7 cellular contexts compared by ENCODE assay signal in genomic region chr12:47808049-47808448, GRCh38. TPM values are rescaled to one million over a fixed set of nuclear protein-coding genes. Genes with fewer than 3 reads are reported as not detected.
A peak's percentile ranks its signal among the peaks of the same experiment; 100 is the strongest.
DNase-seq lines count a peak whose midpoint lies in the region; ATAC-seq and TF ChIP-seq lines count a peak whose summit lies in the region.

No MANE protein-coding gene starts in this region.

- H3K27ac ChIP-seq in KMS-11 (peak overlapping the region; percentile 88), esophagus squamous epithelium (peak overlapping the region; percentile 57 to 99 (median 98)), skin epidermis (peak overlapping the region in 20 of 21 experiments; percentile 47 to 99 (median 90))

- H3K27me3 ChIP-seq in KMS-11 (ENCODE audit: insufficient read depth, low read depth) (no peaks in the 10 kb centered on the region), esophagus squamous epithelium (no peaks in the 10 kb centered on the region)

- peak overlapping the region; percentile 54; the same call in 1 of the 2 replicates for H3K9ac ChIP-seq in KMS-11

- no peak for TF ChIP-seq POLR2A in esophagus squamous epithelium (IDR thresholded peaks at IDR 0.05)

- peaks cover 92% of the 10 kb centered on the region for H3K4me1 ChIP-seq in KMS-11 (ENCODE audit: low read depth, poor library complexity, severe bottlenecking)
- H3K4me1 ChIP-seq in esophagus squamous epithelium, result peaks cover 85 to 100% (median 95%) of the 10 kb centered on the region in 3 donors

- peaks cover 97% of the 10 kb centered on the region for H3K79me2 ChIP-seq in KMS-11 (ENCODE audit: insufficient read depth, low read depth)

- H2AFZ ChIP-seq in KMS-11 (ENCODE audit: low read depth), result no peak overlapping the region

- DNase-seq in activated CD8-positive, alpha-beta memory T cell treated with anti-CD3 and anti-CD28 coated beads for 48 hours (ENCODE audit: low read depth in 2 of 3, low spot score in 2 of 3), result peak in 2 of 3 experiments; percentile 66 to 73
- DNase-seq in esophagus squamous epithelium (lab: John Stamatoyannopoulos, UW) (no peak), DMS79 treated with DMSO at 0.1 percent for 48 hours (lab: John Stamatoyannopoulos, UW) (no peak)

- H3K36me3 ChIP-seq in KMS-11 (ENCODE audit: insufficient read depth), result no peaks in the 10 kb centered on the region; the same call in 1 of the 2 replicates
- H3K36me3 ChIP-seq in esophagus squamous epithelium, result peaks cover 0 to 16% (median 0%) of the 10 kb centered on the region in 3 donors

- H3K9me3 ChIP-seq in esophagus squamous epithelium, result no peaks in the 10 kb centered on the region

- H3K4me2 ChIP-seq in KMS-11, result peak overlapping the region; percentile 95

- H3K4me3 ChIP-seq in KMS-11 (IDR thresholded peaks at IDR 0.05; ENCODE audit: insufficient read depth, low read depth, low read length) (peak overlapping the region; percentile 4), esophagus squamous epithelium (peak overlapping the region in 1 of 4 donors; percentile 40), skin epidermis (no peak overlapping the region)

- 61% methylated on average over 3 of the region's 9 CpGs; no CpG with 5 or more reads in 1 of the 2 donors for WGBS in esophagus squamous epithelium, 2 donors

- no peaks in the 10 kb centered on the region for H4K20me1 ChIP-seq in KMS-11 (ENCODE audit: insufficient read depth)

- no peak for TF ChIP-seq CTCF in KMS-11 (conservative IDR thresholded peaks at IDR 0.05; ENCODE audit: low read depth, low read length)
- no peak for TF ChIP-seq CTCF in esophagus squamous epithelium (IDR thresholded peaks at IDR 0.05)

- intact Hi-C loops in esophagus squamous epithelium (cut with DNase I), result no loop called here

- ATAC-seq in GM19395 (IDR thresholded peaks at IDR 0.05; ENCODE audit: unreplicated experiment), result peak; percentile 46
- no peak for ATAC-seq in HG03095 (IDR thresholded peaks at IDR 0.05; ENCODE audit: unreplicated experiment)

RNA-seq across cellular contexts. Expression of gene HDAC7, which starts 11.7 kb away (rescaled TPM):
- total RNA-seq in esophagus squamous epithelium, result 10 to 100 TPM; 19.8 to 37.2 (median 24.0) TPM

RNA-seq across cellular contexts. Expression of gene SLC48A1, which starts 35.0 kb away (rescaled TPM):
- 10 to 100 TPM; 18.9 to 35.4 (median 25.4) TPM for total RNA-seq in esophagus squamous epithelium

RNA-seq across cellular contexts. Expression of gene RAPGEF3, which starts 49.4 kb away (rescaled TPM):
- 10 to 100 TPM; 12.9 to 39.3 (median 22.5) TPM for total RNA-seq in esophagus squamous epithelium

Comparison
In these comparisons a context has a peak if more than half of its experiments do, and no peak if none do; other contexts are left out.
1. DNase-seq: peak in activated CD8-positive, alpha-beta memory T cell treated with anti-CD3 and anti-CD28 coated beads for 48 hours (2 of 3); none in esophagus squamous epithelium (single experiment) and DMS79 treated with DMSO at 0.1 percent for 48 hours (single experiment).
2. Peak in every context shown above with its lines, with median percentiles within 50 percentile points of each other: H3K27ac ChIP-seq.